ENCODE assay signal across 8 cellular contexts in genomic region chr6:155327326-155328073, GRCh38. TPM values are rescaled to one million over a fixed set of nuclear protein-coding genes. Genes with fewer than 3 reads are reported as not detected.
DNase-seq lines count a peak whose midpoint lies in the region; ATAC-seq and TF ChIP-seq lines count a peak whose summit lies in the region.

No MANE protein-coding gene starts in this region.

- H3K4me1 ChIP-seq in adipocyte (ENCODE audit: control insufficient read depth, insufficient read depth, low read length), result peaks cover 13% of the 10 kb centered on the region
- H3K4me1 ChIP-seq in spleen, result peaks cover 0 to 13% (median 2%) of the 10 kb centered on the region in 6 donors

- peak overlapping the region; percentile 31 for H3K9ac ChIP-seq in adipocyte (ENCODE audit: low read length)

- H3K27ac Mint-ChIP-seq in T-cell, result peak overlapping the region in 1 of 2 donors; percentile 2

- 0% methylated on average over 1 of the region's 1 CpG for WGBS in spleen, 5 donors

- ATAC-seq in GM21786 (IDR thresholded peaks at IDR 0.05; ENCODE audit: unreplicated experiment), result peak; percentile 82
- ATAC-seq in T-cell (replicated peaks in 1 of 4), result peak; percentile 40 to 71 (median 44)

- H3K4me3 ChIP-seq in adipocyte (ENCODE audit: low read length) (no peak overlapping the region), spleen (no peak overlapping the region)

- H3K27me3 ChIP-seq in adipocyte (replicated peaks; ENCODE audit: control insufficient read depth, insufficient read depth, low read length) (no peaks in the 10 kb centered on the region), spleen (replicated peaks in 1 of 7) (no peaks in the 10 kb centered on the region)

- H3K9me3 ChIP-seq in adipocyte (ENCODE audit: control insufficient read depth, low read length) (no peaks in the 10 kb centered on the region), spleen (no peaks in the 10 kb centered on the region)

- CTCF ChIA-PET in T-cell (lab: Charles Lee), result interaction anchor here (0.5 to 2.7 kb wide), 9 partner anchors 11 to 1800 kb away, joined by 3 to 32 read pairs (median 3); partner anchors contain the start of gene TFB1M (in 1 of the 2)

- peaks cover 13 to 19% (median 14%) of the 10 kb centered on the region in 3 donors for H3K4me1 Mint-ChIP-seq in T-cell

- POLR2A ChIA-PET in T-cell (lab: Charles Lee), result interaction anchor here in 1 of 2 donors (0.7 kb wide), 1 partner anchor 12 kb away, joined by 3 read pairs; no protein-coding TSS in a partner anchor

- H3K27ac ChIP-seq in spleen, result no peak overlapping the region

- TF ChIP-seq CTCF in spleen (IDR thresholded peaks at IDR 0.05 in 8 of 11, conservative IDR thresholded peaks at IDR 0.05 in 3 of 11), result peak; percentile 56 to 85 (median 79)

- TF ChIP-seq POLR2A in spleen (IDR thresholded peaks at IDR 0.05), result no peak

- DNase-seq in D341Med (ENCODE audit: low spot score), result peak; percentile 46
- peak; percentile 58 for DNase-seq in MV-4-11 (lab: John Stamatoyannopoulos, UW)
- DNase-seq in T-cell, result peak; percentile 12 to 67 (median 47)
- DNase-seq in adipocyte (ENCODE audit: low read depth), result peak; percentile 88
- peak; percentile 12 to 81 for DNase-seq in hippocampal formation (lab: John Stamatoyannopoulos, UW)
- DNase-seq in spleen, result no peak
- no peak for DNase-seq in NK-92 treated with Interleukin-12 subunit alpha and Interleukin-12 subunit beta, amount 100 ng/mL, for 24 hours (lab: John Stamatoyannopoulos, UW)

- no peak overlapping the region for H3K4me3 Mint-ChIP-seq in T-cell

- H3K36me3 ChIP-seq in adipocyte (ENCODE audit: control insufficient read depth, insufficient read depth, low read length, severe bottlenecking) (no peaks in the 10 kb centered on the region), spleen (no peaks in the 10 kb centered on the region)

- no peaks in the 10 kb centered on the region for H3K36me3 Mint-ChIP-seq in T-cell

- H3K27me3 Mint-ChIP-seq in T-cell, result no peaks in the 10 kb centered on the region

- intact Hi-C loops in spleen (cut with DNase I; ENCODE audit: low total_unique reads), result no loop called here

- no peaks in the 10 kb centered on the region for H3K9me3 Mint-ChIP-seq in T-cell

RNA-seq across cellular contexts. Expression of gene TFB1M, which starts 13.2 kb away (rescaled TPM):
- total RNA-seq in T-cell (10 to 100 TPM; 19.9 to 31.1 (median 26.8) TPM), spleen (10 to 100 TPM; 11.4 to 39.2 (median 24.0) TPM)
- polyA plus RNA-seq in spleen, result 10 to 100 TPM; 16.7 to 17.8 (median 16.7) TPM

Comparison
In these comparisons a context has a peak if more than half of its experiments do, and no peak if none do; other contexts are left out.
1. DNase-seq: peak in D341Med (single experiment), MV-4-11 (single experiment), T-cell (34 of 34), adipocyte (single experiment) and hippocampal formation (2 of 2); none in spleen (single experiment) and NK-92 treated with Interleukin-12 subunit alpha and Interleukin-12 subunit beta, amount 100 ng/mL, for 24 hours (single experiment).